Comparison of ENCODE assay signal across 8 cellular contexts in genomic region chr12:90253674-90254181, GRCh38.
A peak's percentile ranks its signal among the peaks of the same experiment; 100 is the strongest.
DNase-seq lines count a peak whose midpoint lies in the region; ATAC-seq and TF ChIP-seq lines count a peak whose summit lies in the region.

No MANE protein-coding gene starts in this region.

- no peak overlapping the region for H3K4me3 Mint-ChIP-seq in activated naive CD4-positive, alpha-beta T cell treated with anti-CD3 and anti-CD28 coated beads, Interleukin-2, amount 10 ng/mL, durations not matched to agents 7 days and 5 days

- H2AFZ ChIP-seq in PC-3 (ENCODE audit: low read length) (no peak overlapping the region; the same call in 1 of the 2 replicates), smooth muscle cell (ENCODE audit: low read depth) (no peak overlapping the region)

- ATAC-seq in GM19438 (IDR thresholded peaks at IDR 0.05; ENCODE audit: low read depth, unreplicated experiment) (peak; percentile 100), HG03432 (IDR thresholded peaks at IDR 0.05; ENCODE audit: unreplicated experiment) (peak; percentile 100), PC-3 (peak; percentile 100), heart left ventricle (peak; percentile 82 to 94 (median 90))

- H3K9me3 Mint-ChIP-seq in activated naive CD4-positive, alpha-beta T cell treated with anti-CD3 and anti-CD28 coated beads, Interleukin-2, amount 10 ng/mL, durations not matched to agents 7 days and 5 days = no peaks in the 10 kb centered on the region

- no peak overlapping the region for H3K27ac Mint-ChIP-seq in activated naive CD4-positive, alpha-beta T cell treated with anti-CD3 and anti-CD28 coated beads, Interleukin-2, amount 10 ng/mL, durations not matched to agents 7 days and 5 days

- H3K36me3 ChIP-seq in PC-3 (ENCODE audit: low read depth, low read length) = no peaks in the 10 kb centered on the region
- H3K36me3 ChIP-seq in heart left ventricle = no peaks in the 10 kb centered on the region
- no peaks in the 10 kb centered on the region for H3K36me3 ChIP-seq in smooth muscle cell (ENCODE audit: low read depth)

- DNase-seq in DMS53 treated with DMSO at 0.1 percent for 48 hours (lab: John Stamatoyannopoulos, UW; ENCODE audit: unreplicated experiment) = peak; percentile 99
- peak; percentile 98 for DNase-seq in PC-3
- DNase-seq in activated naive CD4-positive, alpha-beta T cell treated with anti-CD3 and anti-CD28 coated beads, Interleukin-2, amount 10 ng/mL, durations not matched to agents 7 days and 5 days = peak; percentile 52
- peak; percentile 35 to 74 (median 59) for DNase-seq in heart left ventricle
- DNase-seq in smooth muscle cell (lab: John Stamatoyannopoulos, UW; ENCODE audit: unreplicated experiment) = no peak
- no peak for DNase-seq in OCI-M2 (lab: John Stamatoyannopoulos, UW; ENCODE audit: unreplicated experiment)

- peaks cover 26% of the 10 kb centered on the region for H3K4me1 ChIP-seq in PC-3 (ENCODE audit: insufficient read depth, low read length)
- H3K4me1 ChIP-seq in heart left ventricle = peaks cover 0 to 29% (median 9%) of the 10 kb centered on the region in 12 donors
- H3K4me1 ChIP-seq in smooth muscle cell (ENCODE audit: low read depth) = no peaks in the 10 kb centered on the region

- H3K27ac ChIP-seq in PC-3 (ENCODE audit: low read length) (peak overlapping the region; percentile 68), heart left ventricle (peak overlapping the region in 2 of 12 donors; percentile 19 to 28), smooth muscle cell (ENCODE audit: low read depth) (peak overlapping the region; percentile 55)

- intact Hi-C loops in PC-3 (cut with micrococcal nuclease) (loop anchor here (1.0 to 5.0 kb wide), 4 partner anchors 161 to 711 kb away; no protein-coding TSS in a partner anchor), heart left ventricle (cut with DNase I) (loop anchor here in 1 of 10 donors (5.0 kb wide), 1 partner anchor 711 kb away; no protein-coding TSS in a partner anchor)

- H3K9me3 ChIP-seq in PC-3 (ENCODE audit: low read length) = no peaks in the 10 kb centered on the region
- no peaks in the 10 kb centered on the region for H3K9me3 ChIP-seq in heart left ventricle
- H3K9me3 ChIP-seq in smooth muscle cell (replicated peaks; ENCODE audit: low read depth) = no peaks in the 10 kb centered on the region

- CTCF ChIA-PET in PC-3 (lab: Charles Lee) = no interaction called here
- CTCF ChIA-PET in activated naive CD4-positive, alpha-beta T cell treated with anti-CD3 and anti-CD28 coated beads, Interleukin-2, amount 10 ng/mL, durations not matched to agents 7 days and 5 days (lab: Charles Lee) = no interaction called here

- POLR2A ChIA-PET in PC-3 (lab: Charles Lee; ENCODE audit: unreplicated experiment) = interaction anchor here (0.5 kb wide), 1 partner anchor 172 kb away, joined by 3 read pairs; no protein-coding TSS in a partner anchor

- no peaks in the 10 kb centered on the region for H3K9me2 ChIP-seq in PC-3 (replicated peaks; ENCODE audit: low read length)

- BruUV-seq in PC-3 (replicated peaks; lab: Mats Ljungman, UMichigan) = no TSS peak

- H3K4me3 ChIP-seq in PC-3 (ENCODE audit: low read length) (no peak overlapping the region), heart left ventricle (no peak overlapping the region), smooth muscle cell (no peak overlapping the region)

- H3K27me3 Mint-ChIP-seq in activated naive CD4-positive, alpha-beta T cell treated with anti-CD3 and anti-CD28 coated beads, Interleukin-2, amount 10 ng/mL, durations not matched to agents 7 days and 5 days = peaks cover 6% of the 10 kb centered on the region

- peaks cover 10% of the 10 kb centered on the region for H3K4me1 Mint-ChIP-seq in activated naive CD4-positive, alpha-beta T cell treated with anti-CD3 and anti-CD28 coated beads, Interleukin-2, amount 10 ng/mL, durations not matched to agents 7 days and 5 days

- H3K79me2 ChIP-seq in PC-3 (ENCODE audit: low read length) (no peaks in the 10 kb centered on the region), smooth muscle cell (ENCODE audit: low read depth) (no peaks in the 10 kb centered on the region)

- no peak for TF ChIP-seq POLR2A in heart left ventricle (IDR thresholded peaks at IDR 0.05)

- no peaks in the 10 kb centered on the region for H3K36me3 Mint-ChIP-seq in activated naive CD4-positive, alpha-beta T cell treated with anti-CD3 and anti-CD28 coated beads, Interleukin-2, amount 10 ng/mL, durations not matched to agents 7 days and 5 days

- 51 to 63% (median 55%) methylated on average over 8 of the region's 8 CpGs for WGBS in heart left ventricle, 4 donors
- 8% methylated on average over 8 of the region's 8 CpGs for WGBS in smooth muscle cell (ENCODE audit: low lambda C conversion rate)

- no peaks in the 10 kb centered on the region for H3F3A ChIP-seq in PC-3 (ENCODE audit: low read length, unreplicated experiment)
- peaks cover 12% of the 10 kb centered on the region for H3F3A ChIP-seq in smooth muscle cell (ENCODE audit: low read depth)

- H3K27me3 ChIP-seq in PC-3 (ENCODE audit: low read length) (no peaks in the 10 kb centered on the region), heart left ventricle (no peaks in the 10 kb centered on the region), smooth muscle cell (ENCODE audit: low read depth) (no peaks in the 10 kb centered on the region)

- H3K4me2 ChIP-seq in PC-3 (ENCODE audit: low read length) (peak overlapping the region; percentile 43; the same call in 1 of the 2 replicates), smooth muscle cell (peak overlapping the region; percentile 32)

- H4K20me1 ChIP-seq in PC-3 (ENCODE audit: low read length) (no peaks in the 10 kb centered on the region), smooth muscle cell (ENCODE audit: low read depth) (no peaks in the 10 kb centered on the region)

- peak overlapping the region; percentile 7 for H3K9ac ChIP-seq in PC-3 (ENCODE audit: low read length)
- H3K9ac ChIP-seq in smooth muscle cell (ENCODE audit: low read depth) = no peak overlapping the region

- TF ChIP-seq CTCF in PC-3 (conservative IDR thresholded peaks at IDR 0.05; ENCODE audit: low read depth, low read length) = peak; percentile 74
- peak in 4 of 12 donors; percentile 6 to 15 (median 12) for TF ChIP-seq CTCF in heart left ventricle (IDR thresholded peaks at IDR 0.05)
- TF ChIP-seq CTCF in smooth muscle cell (IDR thresholded peaks at IDR 0.05; ENCODE audit: borderline replicate concordance, insufficient read depth, poor library complexity, severe bottlenecking) = peak; percentile 25

Comparison
In these comparisons a context has a peak if more than half of its experiments do, and no peak if none do; other contexts are left out.
1. DNase-seq: peak in DMS53 treated with DMSO at 0.1 percent for 48 hours (single experiment), PC-3 (single experiment), activated naive CD4-positive, alpha-beta T cell treated with anti-CD3 and anti-CD28 coated beads, Interleukin-2, amount 10 ng/mL, durations not matched to agents 7 days and 5 days (single experiment) and heart left ventricle (5 of 5); none in smooth muscle cell (single experiment) and OCI-M2 (single experiment).
2. Peak in every context shown above with its lines, with median percentiles within 50 percentile points of each other: ATAC-seq.